8 cellular contexts compared by ENCODE assay signal in genomic region chr16:47144559-47144877, GRCh38. TPM values are rescaled to one million over a fixed set of nuclear protein-coding genes. Genes with fewer than 3 reads are reported as not detected.
DNase-seq lines count a peak whose midpoint lies in the region; ATAC-seq, FAIRE-seq and TF ChIP-seq lines count a peak whose summit lies in the region.

No MANE protein-coding gene starts in this region.

- no peaks in the 10 kb centered on the region for H3K9me3 ChIP-seq in muscle layer of duodenum (ENCODE audit: control insufficient read depth in 1 of 2, low read length in 2 of 2)

- no peak for FAIRE-seq in D721Med (lab: Jason Lieb, UNC)

- TF ChIP-seq CTCF in AG10803 (conservative IDR thresholded peaks at IDR 0.05; ENCODE audit: low read length): no peak
- TF ChIP-seq CTCF in choroid plexus epithelial cell (conservative IDR thresholded peaks at IDR 0.05; ENCODE audit: low read depth, low read length): no peak
- no peak for TF ChIP-seq CTCF in D721Med (IDR thresholded peaks at IDR 0.05; ENCODE audit: insufficient read depth, missing control alignments)

- DNase-seq in AG10803 (ENCODE audit: low read depth): no peak
- no peak for DNase-seq in choroid plexus epithelial cell (ENCODE audit: low read depth)
- no peak for DNase-seq in D721Med (ENCODE audit: insufficient read length, low spot score)

- peaks cover 6 to 18% (median 15%) of the 10 kb centered on the region in 3 donors for H3K4me1 Mint-ChIP-seq in IgD-negative memory B cell

- no peaks in the 10 kb centered on the region for H3K27me3 ChIP-seq in muscle layer of duodenum (ENCODE audit: low read depth, low read length)

- ATAC-seq in HG03565 (IDR thresholded peaks at IDR 0.05; ENCODE audit: unreplicated experiment): no peak
- ATAC-seq in GM21786 (IDR thresholded peaks at IDR 0.05; ENCODE audit: unreplicated experiment): no peak
- ATAC-seq in GM19351 (IDR thresholded peaks at IDR 0.05; ENCODE audit: unreplicated experiment): no peak

- H3K36me3 ChIP-seq in muscle layer of duodenum (ENCODE audit: control insufficient read depth in 1 of 2, insufficient read depth in 2 of 2, low read length in 2 of 2): no peaks in the 10 kb centered on the region

- H3K9me3 Mint-ChIP-seq in IgD-negative memory B cell: no peaks in the 10 kb centered on the region

- H3K4me3 ChIP-seq in AG10803 (ENCODE audit: low read length) (peak overlapping the region; percentile 60), choroid plexus epithelial cell (ENCODE audit: low read depth, low read length) (peak overlapping the region; percentile 69), muscle layer of duodenum (ENCODE audit: low read depth in 1 of 2, low read length in 2 of 2) (peak overlapping the region; percentile 40 to 61)

- H3K27ac Mint-ChIP-seq in IgD-negative memory B cell: peak overlapping the region; percentile 69 to 91 (median 89)

- peak overlapping the region; percentile 81 to 95 (median 91) for H3K4me3 Mint-ChIP-seq in IgD-negative memory B cell

- peaks cover 0 to 15% of the 10 kb centered on the region in 2 donors for H3K4me1 ChIP-seq in muscle layer of duodenum (ENCODE audit: control insufficient read depth in 1 of 2, insufficient read depth in 2 of 2, low read length in 2 of 2)

- H3K27ac ChIP-seq in muscle layer of duodenum (ENCODE audit: low read length): no peak overlapping the region

- H3K36me3 Mint-ChIP-seq in IgD-negative memory B cell: no peaks in the 10 kb centered on the region

- no peaks in the 10 kb centered on the region for H3K27me3 Mint-ChIP-seq in IgD-negative memory B cell

RNA-seq across cellular contexts. Expression of gene NETO2, which starts 0.8 kb away (rescaled TPM):
- 2.5 TPM for polyA plus RNA-seq in IgD-negative memory B cell
